11 cellular contexts compared by ENCODE assay signal in the genomic region with DNA sequence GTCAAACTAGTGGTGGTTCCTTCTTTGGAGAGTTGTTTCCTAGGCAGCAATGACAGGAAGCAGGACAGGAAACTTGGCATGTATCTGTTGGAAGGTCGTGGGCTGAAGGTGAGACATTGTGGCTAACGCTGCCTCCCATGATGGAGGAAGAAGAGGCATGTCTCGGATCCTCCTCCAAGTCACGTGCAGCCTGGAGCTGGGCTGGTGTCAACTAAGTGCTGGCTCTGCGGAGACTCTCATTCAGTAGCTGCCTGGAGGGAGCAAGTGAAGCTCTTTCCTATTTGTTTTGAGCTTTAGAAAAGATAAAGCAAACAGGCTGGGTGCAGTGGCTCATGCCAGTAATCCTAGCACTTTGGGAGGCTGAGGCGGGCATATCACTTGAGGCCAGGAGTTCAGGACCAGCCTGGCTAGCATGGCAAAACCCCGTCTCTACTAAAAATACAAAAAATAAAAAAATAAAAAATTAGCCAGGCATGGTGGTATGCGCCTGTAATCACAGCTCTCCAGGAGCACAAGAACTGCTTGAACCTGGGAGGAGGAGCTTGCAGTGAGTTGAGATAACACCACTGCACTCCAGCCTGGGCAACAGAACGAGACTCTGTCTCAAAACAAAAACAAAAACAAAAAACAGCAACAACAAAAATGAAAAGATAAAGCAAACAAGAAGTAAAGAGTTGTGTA. TPM values are rescaled to one million over a fixed set of nuclear protein-coding genes. Genes with fewer than 3 reads are reported as not detected.
DNase-seq lines count a peak whose midpoint lies in the region; ATAC-seq, FAIRE-seq and TF ChIP-seq lines count a peak whose summit lies in the region.
"Had no signal": no experiment of that assay in that cellular context is flagged by ENCODE, and none has a peak within 500 bp of the region (broad histone marks: within the 10 kb centered on the region; RNA-seq: fewer than 3 reads in every experiment).

No MANE protein-coding gene starts in this region.

- dilution Hi-C loops in keratinocyte (cut with MboI; ENCODE audit: extremely low pct_ligation_motif_present, low sequenced_read_pairs) = no loop called here

- peak; percentile 24 for DNase-seq in NCI-H1092 treated with DMSO at 0.1 percent for 48 hours (lab: John Stamatoyannopoulos, UW)
- DNase-seq in NCI-H1092 (lab: John Stamatoyannopoulos, UW) = no peak
- DNase-seq in amniotic epithelial cell (ENCODE audit: low read depth) = peak; percentile 34
- DNase-seq in keratinocyte (ENCODE audit: low read depth, low spot score) = no peak
- no peak for DNase-seq in NCI-H748 treated with DMSO at 0.1 percent for 48 hours (lab: John Stamatoyannopoulos, UW)
- DNase-seq: 8988T; activated effector memory CD4-positive, alpha-beta T cell treated with anti-CD3 and anti-CD28 coated beads, Interleukin-2, amount 50 U/mL, for 16 hours; effector CD4-positive, alpha-beta T cell had no signal

- H3K9me3 ChIP-seq in keratinocyte (ENCODE audit: control insufficient read depth, low read depth, low read length) (no peaks in the 10 kb centered on the region), stomach smooth muscle (ENCODE audit: control insufficient read depth in 2 of 2, low read length in 2 of 2) (no peaks in the 10 kb centered on the region)

- H2AFZ ChIP-seq in keratinocyte (ENCODE audit: control insufficient read depth, low read length) = peak overlapping the region; percentile 79

- H3K27ac ChIP-seq in keratinocyte (ENCODE audit: control insufficient read depth, insufficient read depth, low read length) (no peak overlapping the region), stomach smooth muscle (ENCODE audit: low read length) (peak overlapping the region; percentile 60)

- peaks cover 13% of the 10 kb centered on the region for H3K4me1 ChIP-seq in keratinocyte (ENCODE audit: control insufficient read depth, extremely low read depth, insufficient read depth, low read length)
- H3K4me1 ChIP-seq in stomach smooth muscle (ENCODE audit: control insufficient read depth, insufficient read depth, low read length) = peaks cover 23% of the 10 kb centered on the region

- H3K9me1 ChIP-seq in keratinocyte (ENCODE audit: control insufficient read depth, extremely low read depth, insufficient read depth, low read length) = no peaks in the 10 kb centered on the region

- peak overlapping the region; percentile 60 for H3K4me2 ChIP-seq in keratinocyte (ENCODE audit: control insufficient read depth, extremely low read depth, insufficient read depth, low read depth, low read length)

- no peak overlapping the region for H3K9ac ChIP-seq in keratinocyte (ENCODE audit: control insufficient read depth, extremely low read depth, insufficient read depth, low read length)
- no peak overlapping the region for H3K9ac ChIP-seq in stomach smooth muscle (ENCODE audit: low read length in 2 of 2)

- H3K27me3 ChIP-seq in keratinocyte (ENCODE audit: control insufficient read depth, extremely low read depth, insufficient read depth, low read length) (no peaks in the 10 kb centered on the region), stomach smooth muscle (ENCODE audit: control insufficient read depth in 1 of 2, insufficient read depth in 2 of 2, low read length in 2 of 2) (no peaks in the 10 kb centered on the region)

- no peaks in the 10 kb centered on the region for H3K36me3 ChIP-seq in keratinocyte (ENCODE audit: control insufficient read depth in 2 of 2, extremely low read depth in 1 of 2, insufficient read depth in 2 of 2, low read length in 2 of 2)
- no peaks in the 10 kb centered on the region for H3K36me3 ChIP-seq in stomach smooth muscle (ENCODE audit: control insufficient read depth in 2 of 2, insufficient read depth in 2 of 2, low read length in 2 of 2)

- H3K79me2 ChIP-seq in keratinocyte (ENCODE audit: control insufficient read depth, insufficient read depth, low read length) = no peaks in the 10 kb centered on the region

- ATAC-seq in GM18519 (IDR thresholded peaks at IDR 0.05; ENCODE audit: low FRiP score, unreplicated experiment) = no peak
- no peak for ATAC-seq in HG03565 (IDR thresholded peaks at IDR 0.05; ENCODE audit: unreplicated experiment)

- no peaks in the 10 kb centered on the region for H4K20me1 ChIP-seq in keratinocyte (ENCODE audit: control insufficient read depth, extremely low read depth, insufficient read depth, low read length)

- H3K4me3 ChIP-seq in keratinocyte (ENCODE audit: control insufficient read depth in 2 of 3, extremely low read depth in 1 of 3, insufficient read depth in 2 of 3, low read depth in 1 of 3, low read length in 3 of 3) (no peak overlapping the region), stomach smooth muscle (ENCODE audit: low read length in 2 of 2) (peak overlapping the region; percentile 24 to 35)

- FAIRE-seq in keratinocyte (lab: Jason Lieb, UNC) = peak; percentile 67

- TF ChIP-seq CTCF in keratinocyte (optimal IDR thresholded peaks at IDR 0.05 in 1 of 3, IDR thresholded peaks at IDR 0.05 in 1 of 3, conservative IDR thresholded peaks at IDR 0.05 in 1 of 3; ENCODE audit: extremely low read depth in 1 of 3, insufficient read depth in 2 of 3, low read length in 3 of 3) = no peak

RNA-seq across cellular contexts. Expression of a gene that starts 28.2 kb away (rescaled TPM):
- polyA plus RNA-seq in keratinocyte = 41.6 to 54.7 TPM (median 43.7 TPM) in 3 replicates
- polyA plus RNA-seq in keratinocyte (2011; ENCODE audit: low read depth) = 24.0 TPM
- polyA plus RNA-seq in keratinocyte (2011; cell fraction: cytosol; rRNA removed) = 30.4 and 32.9 TPM in 2 replicates
- polyA plus RNA-seq in keratinocyte (2011; cell fraction: nucleus; rRNA removed) = 48.2 and 56.9 TPM in 2 replicates
- polyA plus RNA-seq in keratinocyte (2012; ENCODE audit: low replicate concordance) = 27.2 and 40.3 TPM in 2 replicates
- 19.7 to 32.4 TPM (median 20.8 TPM) in 3 replicates for polyA minus RNA-seq in keratinocyte
- 24.6 TPM for polyA minus RNA-seq in keratinocyte (2011; cell fraction: cytosol; rRNA and poly(A)+ RNA removed)
- polyA minus RNA-seq in keratinocyte (2011; cell fraction: nucleus; rRNA and poly(A)+ RNA removed) = 12.5 and 15.1 TPM in 2 replicates

RNA-seq across cellular contexts. Expression of a gene that starts 55.6 kb away (rescaled TPM):
- 48.1 to 69.4 TPM (median 48.2 TPM) in 3 replicates for polyA plus RNA-seq in keratinocyte
- polyA plus RNA-seq in keratinocyte (2011; ENCODE audit: low read depth) = 20.3 TPM
- polyA plus RNA-seq in keratinocyte (2011; cell fraction: cytosol; rRNA removed) = 31.7 and 59.5 TPM in 2 replicates
- 29.7 and 37.9 TPM in 2 replicates for polyA plus RNA-seq in keratinocyte (2011; cell fraction: nucleus; rRNA removed)
- polyA plus RNA-seq in keratinocyte (2012; ENCODE audit: low replicate concordance) = 34.5 and 40.3 TPM in 2 replicates
- 23.2 to 77.7 TPM (median 50.0 TPM) in 3 replicates for polyA minus RNA-seq in keratinocyte
- polyA minus RNA-seq in keratinocyte (2011; cell fraction: cytosol; rRNA and poly(A)+ RNA removed) = 38.8 TPM
- polyA minus RNA-seq in keratinocyte (2011; cell fraction: nucleus; rRNA and poly(A)+ RNA removed) = 25.2 and 55.2 TPM in 2 replicates

Comparison
In these comparisons a context has a peak if more than half of its experiments do, and no peak if none do; other contexts are left out.
1. DNase-seq: peak in NCI-H1092 treated with DMSO at 0.1 percent for 48 hours (single experiment) and amniotic epithelial cell (single experiment); none in NCI-H1092 (single experiment), keratinocyte (single experiment) and NCI-H748 treated with DMSO at 0.1 percent for 48 hours (single experiment).
2. H3K4me3 ChIP-seq: peak in stomach smooth muscle (2 of 2); none in keratinocyte (0 of 3).